Comparison of ENCODE assay signal across 8 cellular contexts in genomic region chr1:156118175-156118868, GRCh38. TPM values are rescaled to one million over a fixed set of nuclear protein-coding genes. Genes with fewer than 3 reads are reported as not detected.
A peak's percentile ranks its signal among the peaks of the same experiment; 100 is the strongest.
DNase-seq lines count a peak whose midpoint lies in the region; ATAC-seq and TF ChIP-seq lines count a peak whose summit lies in the region.

No MANE protein-coding gene starts in this region.

- H3K9ac ChIP-seq in ES-I3 (ENCODE audit: low read depth, low read length) = peak overlapping the region; percentile 35; the same call in 1 of the 2 replicates

- in situ Hi-C loops in gastrocnemius medialis (cut with MboI; ENCODE audit: low sequenced_read_pairs in 4 of 4) = loop anchor here in 1 of 4 donors (25.0 kb wide), 1 partner anchor 369 kb away; no protein-coding TSS in a partner anchor

- peaks cover 33% of the 10 kb centered on the region for H3K36me3 Mint-ChIP-seq in activated T-helper 2 cell treated with anti-CD3 and anti-CD28 coated beads, Interferon-gamma antibody, Interleukin-2, Interleukin-4, amounts not matched to agents 10 μg/mL and 5 μg/mL and 100 μg/mL, durations not matched to agents 14 hours and 24 hours and 36 hours (ENCODE audit: low read depth)

- peak overlapping the region; percentile 94 to 100 (median 96) for H3K4me3 ChIP-seq in gastrocnemius medialis

- no peak overlapping the region for H3K27ac Mint-ChIP-seq in activated T-helper 2 cell treated with anti-CD3 and anti-CD28 coated beads, Interferon-gamma antibody, Interleukin-2, Interleukin-4, amounts not matched to agents 10 μg/mL and 5 μg/mL and 100 μg/mL, durations not matched to agents 14 hours and 24 hours and 36 hours

- H3K27me3 ChIP-seq in gastrocnemius medialis = no peaks in the 10 kb centered on the region

- peak overlapping the region; percentile 54 for H3K4me3 Mint-ChIP-seq in activated T-helper 2 cell treated with anti-CD3 and anti-CD28 coated beads, Interferon-gamma antibody, Interleukin-2, Interleukin-4, amounts not matched to agents 10 μg/mL and 5 μg/mL and 100 μg/mL, durations not matched to agents 14 hours and 24 hours and 36 hours (ENCODE audit: low read depth)

- no peaks in the 10 kb centered on the region for H3K27me3 Mint-ChIP-seq in activated T-helper 2 cell treated with anti-CD3 and anti-CD28 coated beads, Interferon-gamma antibody, Interleukin-2, Interleukin-4, amounts not matched to agents 10 μg/mL and 5 μg/mL and 100 μg/mL, durations not matched to agents 14 hours and 24 hours and 36 hours (ENCODE audit: low read depth)

- peak; percentile 28 to 30 for ATAC-seq in gastrocnemius medialis

- H3K36me3 ChIP-seq in ES-I3 (ENCODE audit: insufficient read depth, low read length) = no peaks in the 10 kb centered on the region
- H3K36me3 ChIP-seq in gastrocnemius medialis = no peaks in the 10 kb centered on the region

- intact Hi-C loops in activated T-helper 2 cell treated with anti-CD3 and anti-CD28 coated beads, Interferon-gamma antibody, Interleukin-2, Interleukin-4, amounts not matched to agents 10 μg/mL and 5 μg/mL and 100 μg/mL, durations not matched to agents 14 hours and 24 hours and 36 hours (cut with micrococcal nuclease) = no loop called here
- intact Hi-C loops in gastrocnemius medialis (cut with DNase I; ENCODE audit: low total_unique reads) = no loop called here

- H3K4me1 ChIP-seq in ES-I3 (ENCODE audit: insufficient read depth, low read length) = peaks cover 47% of the 10 kb centered on the region
- peaks cover 79 to 82% of the 10 kb centered on the region in 2 donors for H3K4me1 ChIP-seq in gastrocnemius medialis

- H3K27ac ChIP-seq in gastrocnemius medialis = peak overlapping the region; percentile 98 to 99 (median 98)

- H3K9me3 ChIP-seq in ES-I3 (ENCODE audit: control insufficient read depth, insufficient read depth, low read length) = no peaks in the 10 kb centered on the region
- no peaks in the 10 kb centered on the region for H3K9me3 ChIP-seq in gastrocnemius medialis

- DNase-seq in activated T-helper 2 cell treated with anti-CD3 and anti-CD28 coated beads, Interferon-gamma antibody, Interleukin-2, Interleukin-4, amounts not matched to agents 10 μg/mL and 5 μg/mL and 100 μg/mL, durations not matched to agents 14 hours and 24 hours and 36 hours (ENCODE audit: low spot score) = no peak
- peak; percentile 64 for DNase-seq in glomerular visceral epithelial cell (ENCODE audit: extremely low spot score)
- DNase-seq in gastrocnemius medialis = peak; percentile 92 to 96
- no peak for DNase-seq in effector CD8-positive, alpha-beta T cell (lab: John Stamatoyannopoulos, UW)
- DNase-seq in NCI-H2029 (lab: John Stamatoyannopoulos, UW) = no peak
- no peak for DNase-seq in HCEC 1CT
- DNase-seq in stimulated activated CD4-positive, alpha-beta T cell treated with anti-CD3 and anti-CD28 coated beads, Interleukin-4, amount 100 ng/mL, for 4 hours = no peak

- H3K4me1 Mint-ChIP-seq in activated T-helper 2 cell treated with anti-CD3 and anti-CD28 coated beads, Interferon-gamma antibody, Interleukin-2, Interleukin-4, amounts not matched to agents 10 μg/mL and 5 μg/mL and 100 μg/mL, durations not matched to agents 14 hours and 24 hours and 36 hours (ENCODE audit: low read depth) = peaks cover 42% of the 10 kb centered on the region

- no peaks in the 10 kb centered on the region for H3K9me3 Mint-ChIP-seq in activated T-helper 2 cell treated with anti-CD3 and anti-CD28 coated beads, Interferon-gamma antibody, Interleukin-2, Interleukin-4, amounts not matched to agents 10 μg/mL and 5 μg/mL and 100 μg/mL, durations not matched to agents 14 hours and 24 hours and 36 hours

- no peak for TF ChIP-seq CTCF in gastrocnemius medialis (IDR thresholded peaks at IDR 0.05 in 4 of 5, conservative IDR thresholded peaks at IDR 0.05 in 1 of 5)

- TF ChIP-seq POLR2A in gastrocnemius medialis (IDR thresholded peaks at IDR 0.05) = peak; percentile 91 to 93

RNA-seq across cellular contexts. Expression of gene LMNA, which starts 3.8 kb away (rescaled TPM):
- 246 and 247 TPM in 2 replicates for total RNA-seq in activated T-helper 2 cell treated with anti-CD3 and anti-CD28 coated beads, Interferon-gamma antibody, Interleukin-2, Interleukin-4, amounts not matched to agents 10 μg/mL and 5 μg/mL and 100 μg/mL, durations not matched to agents 14 hours and 24 hours and 36 hours
- 100 to 1,000 TPM; 143 to 244 (median 220) TPM for total RNA-seq in gastrocnemius medialis

RNA-seq across cellular contexts. Expression of gene SEMA4A, which starts 35.1 kb away (rescaled TPM):
- total RNA-seq in activated T-helper 2 cell treated with anti-CD3 and anti-CD28 coated beads, Interferon-gamma antibody, Interleukin-2, Interleukin-4, amounts not matched to agents 10 μg/mL and 5 μg/mL and 100 μg/mL, durations not matched to agents 14 hours and 24 hours and 36 hours = 128 and 132 TPM in 2 replicates
- total RNA-seq in gastrocnemius medialis = 1 to 10 TPM in 2 of 4 donors, under 1 TPM in 2; 0.29 to 2.4 (median 1.2) TPM

RNA-seq across cellular contexts. Expression of gene MEX3A, which starts 36.1 kb away (rescaled TPM):
- 1.2 and 1.6 TPM in 2 replicates for total RNA-seq in activated T-helper 2 cell treated with anti-CD3 and anti-CD28 coated beads, Interferon-gamma antibody, Interleukin-2, Interleukin-4, amounts not matched to agents 10 μg/mL and 5 μg/mL and 100 μg/mL, durations not matched to agents 14 hours and 24 hours and 36 hours
- not detected for total RNA-seq in gastrocnemius medialis

RNA-seq across cellular contexts. Expression of gene RAB25, which starts 57.4 kb away (rescaled TPM):
- total RNA-seq in activated T-helper 2 cell treated with anti-CD3 and anti-CD28 coated beads, Interferon-gamma antibody, Interleukin-2, Interleukin-4, amounts not matched to agents 10 μg/mL and 5 μg/mL and 100 μg/mL, durations not matched to agents 14 hours and 24 hours and 36 hours = 0.18 and 0.21 TPM in 2 replicates
- 1 to 10 TPM in 1 of 4 donors, not detected in 3; 1.2 TPM for total RNA-seq in gastrocnemius medialis

Comparison
In these comparisons a context has a peak if more than half of its experiments do, and no peak if none do; other contexts are left out.
1. DNase-seq: peak in glomerular visceral epithelial cell (single experiment) and gastrocnemius medialis (2 of 2); none in activated T-helper 2 cell treated with anti-CD3 and anti-CD28 coated beads, Interferon-gamma antibody, Interleukin-2, Interleukin-4, amounts not matched to agents 10 μg/mL and 5 μg/mL and 100 μg/mL, durations not matched to agents 14 hours and 24 hours and 36 hours (single experiment), effector CD8-positive, alpha-beta T cell (single experiment), NCI-H2029 (single experiment), HCEC 1CT (single experiment) and stimulated activated CD4-positive, alpha-beta T cell treated with anti-CD3 and anti-CD28 coated beads, Interleukin-4, amount 100 ng/mL, for 4 hours (0 of 2).
2. RNA of gene SEMA4A, which starts 35.1 kb away (total RNA-seq): 128 to 132 TPM in activated T-helper 2 cell treated with anti-CD3 and anti-CD28 coated beads, Interferon-gamma antibody, Interleukin-2, Interleukin-4, amounts not matched to agents 10 μg/mL and 5 μg/mL and 100 μg/mL, durations not matched to agents 14 hours and 24 hours and 36 hours; 0.29 to 2.4 TPM in gastrocnemius medialis; every median in the first group is over 10 times any median in the second.